In genomic region chr15:94033683-94034020, GRCh38 we compare ENCODE assay signal across 16 cellular contexts.
DNase-seq lines count a peak whose midpoint lies in the region; ATAC-seq lines count a peak whose summit lies in the region.
"Had no signal": no experiment of that assay in that cellular context is flagged by ENCODE, and none has a peak within 500 bp of the region (broad histone marks: within the 10 kb centered on the region; RNA-seq: fewer than 3 reads in every experiment).

No MANE protein-coding gene starts in this region.

- no peak overlapping the region for H4K8ac ChIP-seq in neuronal stem cell (ENCODE audit: low read depth, low read length)

- H4K91ac ChIP-seq in neuronal stem cell (ENCODE audit: low read depth, low read length, poor library complexity): no peak overlapping the region

- H3K18ac ChIP-seq in neuronal stem cell (ENCODE audit: low read length): peak overlapping the region; percentile 15

- no peaks in the 10 kb centered on the region for H3K36me3 ChIP-seq in neuronal stem cell (replicated peaks in 1 of 2; ENCODE audit: control insufficient read depth in 2 of 2, insufficient read depth in 2 of 2, low read length in 2 of 2)
- H3K36me3 ChIP-seq: BLaER1 treated with 17β-estradiol and CSF1 and Interleukin-3, amounts not matched to agents 10 nM and 100 nM had no signal

- peak; percentile 5 for DNase-seq in Ammon's horn (ENCODE audit: low spot score)
- DNase-seq in neuronal stem cell (ENCODE audit: low spot score): no peak
- DNase-seq in sciatic nerve (ENCODE audit: low spot score): no peak
- DNase-seq in A172 (ENCODE audit: low spot score): no peak
- DNase-seq in nucleus accumbens (lab: John Stamatoyannopoulos, UW): no peak
- DNase-seq: ACHN; Caco-2; Calu3; CD4-positive, alpha-beta T cell; CD8-positive, alpha-beta T cell; DMS79 treated with DMSO at 0.1 percent for 48 hours; GF-D8 had no signal

- intact Hi-C loops in sciatic nerve (cut with DNase I): no loop called here

- H2BK15ac ChIP-seq in neuronal stem cell (ENCODE audit: low read length): no peak overlapping the region

- peak overlapping the region; percentile 34 for H3K9ac ChIP-seq in neuronal stem cell (ENCODE audit: low read depth, low read length, poor library complexity)
- H3K9ac ChIP-seq: BLaER1 treated with 17β-estradiol and CSF1 and Interleukin-3, amounts not matched to agents 10 nM and 100 nM had no signal

- H2AFZ ChIP-seq in neuronal stem cell (ENCODE audit: low read length): no peak overlapping the region

- peak overlapping the region; percentile 49 for H2AK5ac ChIP-seq in neuronal stem cell (ENCODE audit: low read depth, low read length)

- no peaks in the 10 kb centered on the region for H3K79me1 ChIP-seq in neuronal stem cell (ENCODE audit: low read depth, low read length)

- H3K27me3 ChIP-seq in neuronal stem cell (ENCODE audit: control insufficient read depth in 3 of 3, insufficient read depth in 3 of 3, low read depth in 1 of 3, low read length in 3 of 3): no peaks in the 10 kb centered on the region
- H3K27me3 ChIP-seq: BLaER1 treated with 17β-estradiol and CSF1 and Interleukin-3, amounts not matched to agents 10 nM and 100 nM had no signal

- no peak overlapping the region for H3K27ac ChIP-seq in neuronal stem cell (replicated peaks; ENCODE audit: low read length)
- H3K27ac ChIP-seq: 22Rv1; BLaER1 treated with 17β-estradiol and CSF1 and Interleukin-3, amounts not matched to agents 10 nM and 100 nM; C4-2B had no signal

- peaks cover 0 to 2% of the 10 kb centered on the region in 2 donors for H3K4me1 ChIP-seq in neuronal stem cell (ENCODE audit: control insufficient read depth in 2 of 2, insufficient read depth in 1 of 2, low read depth in 1 of 2, low read length in 2 of 2)
- H3K4me1 ChIP-seq: BLaER1 treated with 17β-estradiol and CSF1 and Interleukin-3, amounts not matched to agents 10 nM and 100 nM had no signal

- H2BK12ac ChIP-seq in neuronal stem cell (ENCODE audit: low read length): no peak overlapping the region

- H2BK120ac ChIP-seq in neuronal stem cell (ENCODE audit: low read depth, low read length): no peak overlapping the region

- H3K4ac ChIP-seq in neuronal stem cell (ENCODE audit: low read length): no peak overlapping the region

- ATAC-seq in sciatic nerve (peak; percentile 38), HG02571 (IDR thresholded peaks at IDR 0.05; ENCODE audit: unreplicated experiment) (no peak)
- ATAC-seq: CD8-positive, alpha-beta T cell had no signal

- no peak overlapping the region for H3K4me3 ChIP-seq in neuronal stem cell (ENCODE audit: low read length in 2 of 2)
- H3K4me3 ChIP-seq: BLaER1 treated with 17β-estradiol and CSF1 and Interleukin-3, amounts not matched to agents 10 nM and 100 nM had no signal

- H2BK5ac ChIP-seq in neuronal stem cell (ENCODE audit: low read length): no peak overlapping the region

- H3K4me2 ChIP-seq in neuronal stem cell (ENCODE audit: insufficient read depth, low read length, poor library complexity, severe bottlenecking): no peak overlapping the region
- H3K4me2 ChIP-seq: BLaER1 treated with 17β-estradiol and CSF1 and Interleukin-3, amounts not matched to agents 10 nM and 100 nM had no signal

- no peaks in the 10 kb centered on the region for H3K9me3 ChIP-seq in neuronal stem cell (replicated peaks in 1 of 2; ENCODE audit: control insufficient read depth in 2 of 2, insufficient read depth in 1 of 2, low read depth in 1 of 2, low read length in 2 of 2)
- H3K9me3 ChIP-seq: Caco-2 had no signal

- H3K23ac ChIP-seq in neuronal stem cell (ENCODE audit: low read depth, low read length, poor library complexity): no peak overlapping the region

- WGBS in neuronal stem cell (ENCODE audit: extremely low coverage in 2 of 2, insufficient read length in 2 of 2, insufficient replicate concordance in 1 of 2), 2 donors: no CpG with 5 or more reads among the region's 17 CpGs

- H3K14ac ChIP-seq in neuronal stem cell (ENCODE audit: low read length): no peak overlapping the region
